8 cellular contexts compared by ENCODE assay signal in genomic region chr17:30477083-30477757, GRCh38. TPM values are rescaled to one million over a fixed set of nuclear protein-coding genes. Genes with fewer than 3 reads are reported as not detected.
A peak's percentile ranks its signal among the peaks of the same experiment; 100 is the strongest.
DNase-seq lines count a peak whose midpoint lies in the region; ATAC-seq and TF ChIP-seq lines count a peak whose summit lies in the region.

Gene GOSR1 (plus strand): TSS chr17:30477408. CDS start chr17:30477434, 26 bp downstream.

- peak within 1 kb of the TSS; percentile 99 for H3K4me3 Mint-ChIP-seq in natural killer cell

- H3K27ac Mint-ChIP-seq in natural killer cell, result peak within 1 kb of the TSS; percentile 99

- TF ChIP-seq POLR2A in Raji (IDR thresholded peaks at IDR 0.05; ENCODE audit: insufficient read depth, low read depth, low read length), result peak; percentile 98

- H3K27me3 Mint-ChIP-seq in natural killer cell (ENCODE audit: low read depth in 2 of 2), result no peaks in the 10 kb centered on the region

- H3K4me1 Mint-ChIP-seq in natural killer cell, result peaks cover 21 to 28% of the 10 kb centered on the region in 2 donors

- peak; percentile 96 to 99 (median 98) for ATAC-seq in natural killer cell

- no peaks in the 10 kb centered on the region for H3K9me3 Mint-ChIP-seq in natural killer cell

- no peaks in the 10 kb centered on the region for H3K36me3 Mint-ChIP-seq in natural killer cell

- intact Hi-C loops in natural killer cell (cut with micrococcal nuclease), result loop anchor here (5.0 to 10.0 kb wide), 2 partner anchors 240 to 348 kb away; partner anchors contain the start of gene CRLF3

- H3K4me3 ChIP-seq in LNCaP clone FGC (ENCODE audit: low read depth, low read length), result peak within 1 kb of the TSS; percentile 79

- peak; percentile 89 for TF ChIP-seq CTCF in LNCaP clone FGC (IDR thresholded peaks at IDR 0.05; ENCODE audit: control insufficient read depth, extremely low read depth, insufficient read depth)
- TF ChIP-seq CTCF in natural killer cell (IDR thresholded peaks at IDR 0.05), result peak; percentile 71

- DNase-seq in ELR (ENCODE audit: low read depth) (peak; percentile 98), GOT3 (lab: John Stamatoyannopoulos, UW) (peak; percentile 76), LNCaP clone FGC (ENCODE audit: low read depth) (peak; percentile 90), fibroblast of peridontal ligament (ENCODE audit: extremely low read depth) (peak; percentile 96), natural killer cell (peak; percentile 86)
- DNase-seq in activated T-helper 9 cell treated with anti-CD3 and anti-CD28 coated beads, Interleukin-2, amount 50 U/mL, for 16 hours (ENCODE audit: low read depth), result peak; percentile 90
- DNase-seq in stimulated activated naive CD4-positive, alpha-beta T cell treated with Interleukin-2 at 50 U/mL for 16 hours (lab: John Stamatoyannopoulos, UW), result peak; percentile 91

RNA-seq across cellular contexts. Expression of gene GOSR1, which starts in this region (rescaled TPM):
- 10 to 100 TPM; 45.0 to 57.5 (median 54.4) TPM for total RNA-seq in natural killer cell

Comparison
In these comparisons a context has a peak if more than half of its experiments do, and no peak if none do; other contexts are left out.
1. Peak in every context shown above with its lines: DNase-seq, ATAC-seq and H3K4me3 ChIP-seq.